ENCODE assay signal across 1 cellular context in the genomic region with DNA sequence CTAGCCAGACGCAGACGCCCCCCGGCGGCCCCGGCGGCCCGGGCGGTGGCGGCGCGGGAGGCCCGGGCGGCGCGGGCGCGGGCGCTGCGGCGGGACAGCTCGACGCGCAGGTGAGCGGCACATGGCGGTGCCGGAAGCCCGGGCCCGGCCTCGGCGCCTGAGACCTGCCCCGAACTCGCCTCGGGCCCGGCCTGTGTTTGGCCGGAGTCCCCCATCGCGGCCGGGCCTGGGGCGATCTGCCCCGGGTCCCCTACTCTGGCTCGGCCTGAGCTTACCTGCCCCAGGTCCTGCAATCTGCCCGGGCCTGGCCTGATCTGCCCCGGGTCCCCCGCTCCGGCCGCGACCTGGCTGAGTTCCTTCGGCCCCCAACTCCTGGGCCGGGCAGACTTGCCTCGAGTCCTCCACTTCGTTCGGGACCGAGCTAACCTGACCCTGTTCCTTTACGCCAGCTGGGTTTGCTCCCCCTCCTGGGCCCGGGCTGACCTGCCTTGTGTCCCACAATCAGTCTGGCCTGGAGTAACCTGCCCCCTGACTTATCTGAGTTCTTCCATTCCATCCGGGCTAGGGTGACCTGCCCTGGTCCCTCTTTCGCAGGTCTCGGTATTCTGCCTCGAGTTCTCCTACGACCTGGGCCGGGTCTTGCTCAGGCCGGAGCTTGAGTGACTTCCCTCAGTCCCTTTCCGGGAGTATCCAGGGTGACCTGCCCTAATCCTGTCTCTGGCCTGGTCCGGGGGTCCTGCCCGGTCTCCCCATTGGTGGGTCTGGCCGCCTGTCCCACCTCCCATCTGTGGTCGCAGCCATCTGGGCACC.
TF ChIP-seq lines count a peak whose summit lies in the region.

No MANE protein-coding gene starts in this region.

TF ChIP-seq in GM12878, 131 proteins besides CTCF, POLR2A, EP300 and RAD21 (continued from another document):
- no peak for TF ChIP-seq ZBTB40 (IDR thresholded peaks at IDR 0.05; ENCODE audit: borderline replicate concordance)
- no peak for TF ChIP-seq E2F4 (IDR thresholded peaks at IDR 0.05; ENCODE audit: low read depth, low read length)
- no peak for TF ChIP-seq RAD51 (IDR thresholded peaks at IDR 0.05)
- TF ChIP-seq ZNF384 (IDR thresholded peaks at IDR 0.05; ENCODE audit: borderline replicate concordance, low read depth, low read length), result no peak
- TF ChIP-seq TCF3 (IDR thresholded peaks at IDR 0.05; ENCODE audit: borderline replicate concordance, insufficient read depth, low read depth, low read length), result no peak
- TF ChIP-seq KLF5 (IDR thresholded peaks at IDR 0.05; ENCODE audit: partially characterized antibody), result no peak
- no peak for TF ChIP-seq USF1 (IDR thresholded peaks at IDR 0.05; ENCODE audit: borderline replicate concordance, extremely low read length, insufficient read depth, low read depth, low read length)
- TF ChIP-seq BCL11A (IDR thresholded peaks at IDR 0.05; ENCODE audit: low read depth, low read length), result no peak
- no peak for TF ChIP-seq HDGF (IDR thresholded peaks at IDR 0.05)
